28 cellular contexts compared by ENCODE assay signal in the genomic region with DNA sequence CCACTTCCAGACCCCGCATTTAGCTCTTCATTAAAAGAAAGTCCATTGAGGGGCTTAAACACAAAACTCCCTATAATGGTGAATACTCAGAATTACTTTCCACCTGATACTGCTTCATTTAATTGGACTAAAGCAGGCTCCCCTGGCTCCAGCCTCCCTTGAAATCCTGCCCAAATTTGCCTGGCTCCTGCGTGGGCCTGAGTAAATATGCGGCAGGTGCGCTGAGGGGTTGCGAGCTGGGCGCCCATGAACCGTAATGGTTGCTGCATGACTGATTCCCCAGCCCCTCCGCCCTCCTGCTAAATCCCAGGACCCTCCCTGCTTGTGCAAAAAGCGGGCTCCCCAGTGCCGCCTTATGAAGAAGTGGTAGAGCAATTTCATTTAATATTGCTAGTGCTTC.
"Had no signal": no experiment of that assay in that cellular context is flagged by ENCODE, and none has a peak within 500 bp of the region (broad histone marks: within the 10 kb centered on the region; RNA-seq: fewer than 3 reads in every experiment).

No MANE protein-coding gene starts in this region.

- H3K36me3 Mint-ChIP-seq: immature natural killer cell had no signal

- H3K4me1 ChIP-seq: esophagus squamous epithelium, lower lobe of right lung, psoas muscle, vagina had no signal

- DNase-seq: cortex of kidney; effector memory CD8-positive, alpha-beta T cell; erythroblast; esophagus squamous epithelium; foreskin melanocyte; glutamatergic neuron; heart right ventricle; hippocampal formation; immature natural killer cell; islet precursor cell; left ventricle myocardium superior; lower lobe of right lung; naive thymus-derived CD8-positive, alpha-beta T cell; nephron progenitor cell; occipital lobe; ovary; posterior cingulate gyrus; psoas muscle; right cardiac atrium; small intestine; stimulated activated CD4-positive, alpha-beta T cell treated with anti-CD3 and anti-CD28 coated beads, Interleukin-15, amount 100 ng/mL, for 24 hours; stimulated activated CD4-positive, alpha-beta T cell treated with anti-CD3 and anti-CD28 coated beads, Interleukin-2, amount 100 ng/mL, for 48 hours; stimulated activated naive B cell treated with anti-CD40 and anti-IgM and Interleukin-4, amounts not matched to agents 10 μg/mL and 1 μg/mL and 100 μg/mL, for 72 hours; trophoblast cell had no signal

- H3K9me3 ChIP-seq: lower lobe of right lung, ovary, psoas muscle, thoracic aorta, vagina had no signal

- H3K27ac Mint-ChIP-seq: effector memory CD8-positive, alpha-beta T cell; immature natural killer cell; naive thymus-derived CD8-positive, alpha-beta T cell; nephron progenitor cell; stimulated activated naive B cell treated with anti-CD40 and anti-IgM and Interleukin-4, amounts not matched to agents 10 μg/mL and 1 μg/mL and 100 μg/mL, for 72 hours; stimulated activated naive CD8-positive, alpha-beta T cell treated with anti-CD3 and anti-CD28 coated beads, Interleukin-15, Interleukin-2, amounts not matched to agents 100 ng/mL and 50 ng/mL, for 24 hours had no signal

- H3K27me3 Mint-ChIP-seq: effector memory CD8-positive, alpha-beta T cell; naive thymus-derived CD8-positive, alpha-beta T cell; stimulated activated naive B cell treated with anti-CD40 and anti-IgM and Interleukin-4, amounts not matched to agents 10 μg/mL and 1 μg/mL and 100 μg/mL, for 72 hours; stimulated activated naive CD8-positive, alpha-beta T cell treated with anti-CD3 and anti-CD28 coated beads, Interleukin-15, Interleukin-2, amounts not matched to agents 100 ng/mL and 50 ng/mL, for 24 hours had no signal

- H3K36me3 ChIP-seq: esophagus squamous epithelium, heart right ventricle, lower lobe of right lung, ovary, thoracic aorta, vagina had no signal

- ATAC-seq: effector memory CD8-positive, alpha-beta T cell; heart right ventricle; left ventricle myocardium superior; lower lobe of right lung; naive thymus-derived CD8-positive, alpha-beta T cell; psoas muscle; right cardiac atrium; stimulated activated naive B cell treated with anti-CD40 and anti-IgM and Interleukin-4, amounts not matched to agents 10 μg/mL and 1 μg/mL and 100 μg/mL, for 72 hours had no signal

- H3K4me1 Mint-ChIP-seq: immature natural killer cell; naive thymus-derived CD8-positive, alpha-beta T cell; stimulated activated naive B cell treated with anti-CD40 and anti-IgM and Interleukin-4, amounts not matched to agents 10 μg/mL and 1 μg/mL and 100 μg/mL, for 72 hours had no signal

- H3K27ac ChIP-seq: esophagus squamous epithelium, heart right ventricle, lower lobe of right lung, ovary, psoas muscle, thoracic aorta, vagina had no signal

- H3K4me3 ChIP-seq: esophagus squamous epithelium, heart right ventricle, lower lobe of right lung, ovary, psoas muscle, thoracic aorta, vagina had no signal

- H3K4me3 Mint-ChIP-seq: effector memory CD8-positive, alpha-beta T cell; immature natural killer cell; naive thymus-derived CD8-positive, alpha-beta T cell; nephron progenitor cell; stimulated activated naive B cell treated with anti-CD40 and anti-IgM and Interleukin-4, amounts not matched to agents 10 μg/mL and 1 μg/mL and 100 μg/mL, for 72 hours; stimulated activated naive CD8-positive, alpha-beta T cell treated with anti-CD3 and anti-CD28 coated beads, Interleukin-15, Interleukin-2, amounts not matched to agents 100 ng/mL and 50 ng/mL, for 24 hours had no signal

- FAIRE-seq: endometrium, small intestine had no signal
